Comparison of ENCODE assay signal across 8 cellular contexts in genomic region chr2:71275939-71276310, GRCh38. TPM values are rescaled to one million over a fixed set of nuclear protein-coding genes. Genes with fewer than 3 reads are reported as not detected.
DNase-seq lines count a peak whose midpoint lies in the region; ATAC-seq and TF ChIP-seq lines count a peak whose summit lies in the region.

No MANE protein-coding gene starts in this region.

- no peak overlapping the region for H2BK120ac ChIP-seq in mesenchymal stem cell (ENCODE audit: low read depth, low read length)

- no peak overlapping the region for H3K27ac Mint-ChIP-seq in activated naive CD8-positive, alpha-beta T cell

- H3K27me3 ChIP-seq in mesenchymal stem cell (ENCODE audit: control insufficient read depth in 1 of 2, insufficient read depth in 1 of 2, low read length in 2 of 2) = peaks cover 6 to 50% of the 10 kb centered on the region in 2 experiments
- H3K27me3 ChIP-seq in prostate gland (replicated peaks; ENCODE audit: insufficient read depth) = peaks cover 4% of the 10 kb centered on the region

- H2BK5ac ChIP-seq in mesenchymal stem cell (ENCODE audit: low read depth, low read length, poor library complexity, severe bottlenecking) = no peak overlapping the region

- H3K4me1 Mint-ChIP-seq in activated naive CD8-positive, alpha-beta T cell (ENCODE audit: low read depth) = peaks cover 14% of the 10 kb centered on the region

- no peak for TF ChIP-seq POLR2A in prostate gland (IDR thresholded peaks at IDR 0.05)

- no peak overlapping the region for H2AK5ac ChIP-seq in mesenchymal stem cell (ENCODE audit: low read length, severe bottlenecking)

- H3K4ac ChIP-seq in mesenchymal stem cell (ENCODE audit: low read depth in 1 of 2, low read length in 2 of 2) = no peak overlapping the region

- no peak overlapping the region for H3K9ac ChIP-seq in mesenchymal stem cell (ENCODE audit: low read length)

- ATAC-seq in GM19467 (IDR thresholded peaks at IDR 0.05; ENCODE audit: unreplicated experiment) = peak; percentile 4
- ATAC-seq in HG03439 (IDR thresholded peaks at IDR 0.05; ENCODE audit: unreplicated experiment) = no peak
- ATAC-seq in HG02870 (IDR thresholded peaks at IDR 0.05; ENCODE audit: unreplicated experiment) = no peak

- no peak overlapping the region for H3K18ac ChIP-seq in mesenchymal stem cell (ENCODE audit: low read depth in 1 of 2, low read length in 2 of 2)

- H2AFZ ChIP-seq in mesenchymal stem cell (ENCODE audit: low read depth, low read length) = no peak overlapping the region

- H3K27ac ChIP-seq in 22Rv1 = peak overlapping the region; percentile 74
- no peak overlapping the region for H3K27ac ChIP-seq in mesenchymal stem cell (ENCODE audit: low read length, poor library complexity, severe bottlenecking)
- no peak overlapping the region for H3K27ac ChIP-seq in prostate gland

- no peak overlapping the region for H2BK12ac ChIP-seq in mesenchymal stem cell (ENCODE audit: low read length in 2 of 2)

- DNase-seq in mesenchymal stem cell = no peak
- no peak for DNase-seq in prostate gland (ENCODE audit: low spot score)
- no peak for DNase-seq in activated CD4-positive, CD25-positive, alpha-beta regulatory T cell treated with anti-CD3 and anti-CD28 coated beads, Interleukin-2, amount 50 U/mL, for 72 hours

- H4K91ac ChIP-seq in mesenchymal stem cell (ENCODE audit: low read length) = no peak overlapping the region

- peak overlapping the region in 1 of 2 experiments; percentile 83 for H3K4me3 ChIP-seq in mesenchymal stem cell (ENCODE audit: insufficient read depth in 1 of 2, low read depth in 1 of 2, low read length in 2 of 2)
- H3K4me3 ChIP-seq in prostate gland = peak overlapping the region in 1 of 2 donors; percentile 27

- no peak for TF ChIP-seq CTCF in 22Rv1 (IDR thresholded peaks at IDR 0.05)
- no peak for TF ChIP-seq CTCF in prostate gland (IDR thresholded peaks at IDR 0.05)

- H3K36me3 ChIP-seq in mesenchymal stem cell (ENCODE audit: control insufficient read depth in 1 of 2, insufficient read depth in 2 of 2, low read depth in 1 of 2, low read length in 2 of 2) (no peaks in the 10 kb centered on the region), prostate gland (no peaks in the 10 kb centered on the region)

- peak overlapping the region; percentile 100 for H3K4me2 ChIP-seq in mesenchymal stem cell (ENCODE audit: low read length, poor library complexity, severe bottlenecking)

- H3K9me3 ChIP-seq in mesenchymal stem cell (ENCODE audit: control insufficient read depth, low read length) (no peaks in the 10 kb centered on the region), prostate gland (no peaks in the 10 kb centered on the region)

- H3K9me3 Mint-ChIP-seq in activated naive CD8-positive, alpha-beta T cell (ENCODE audit: low read depth) = no peaks in the 10 kb centered on the region

- WGBS in mesenchymal stem cell = 78% methylated on average over 8 of the region's 8 CpGs
- 43% methylated on average over 8 of the region's 8 CpGs for WGBS in prostate gland

- H3K27me3 Mint-ChIP-seq in activated naive CD8-positive, alpha-beta T cell = peaks cover 68% of the 10 kb centered on the region

- H3K4me3 Mint-ChIP-seq in activated naive CD8-positive, alpha-beta T cell = peak overlapping the region; percentile 53

- H3K36me3 Mint-ChIP-seq in activated naive CD8-positive, alpha-beta T cell = peaks cover 2% of the 10 kb centered on the region

- H2BK15ac ChIP-seq in mesenchymal stem cell (ENCODE audit: low read depth, poor library complexity, severe bottlenecking) = no peak overlapping the region

- H3K79me1 ChIP-seq in mesenchymal stem cell (replicated peaks; ENCODE audit: low read length, poor library complexity, severe bottlenecking) = no peaks in the 10 kb centered on the region

- no peak overlapping the region for H4K8ac ChIP-seq in mesenchymal stem cell (ENCODE audit: low read length)

- no peak overlapping the region for H3K14ac ChIP-seq in mesenchymal stem cell (ENCODE audit: low read length in 2 of 2)

- no peak overlapping the region for H3K23ac ChIP-seq in mesenchymal stem cell (ENCODE audit: low read length in 2 of 2)

- H3K4me1 ChIP-seq in mesenchymal stem cell (ENCODE audit: control insufficient read depth, insufficient read depth, low read depth, low read length) (peaks cover 10% of the 10 kb centered on the region), prostate gland (replicated peaks) (no peaks in the 10 kb centered on the region)

- intact Hi-C loops in prostate gland (cut with DNase I) = no loop called here

RNA-seq across cellular contexts. Expression of gene PAIP2B, which starts 49.0 kb away (rescaled TPM):
- polyA plus RNA-seq in mesenchymal stem cell (2013, experiment 1 of 2) = 0.11 TPM
- polyA plus RNA-seq in mesenchymal stem cell (2013, experiment 2 of 2) = 0.12 TPM
- 10 to 100 TPM in 1 of 2 donors, 1 to 10 TPM in 1; 5.9 to 12.8 TPM for total RNA-seq in prostate gland

RNA-seq across cellular contexts. Expression of gene ZNF638, which starts 55.7 kb away (rescaled TPM):
- 52.8 TPM for polyA plus RNA-seq in mesenchymal stem cell (2013, experiment 1 of 2)
- polyA plus RNA-seq in mesenchymal stem cell (2013, experiment 2 of 2) = 51.0 TPM
- 100 to 1,000 TPM; 137 to 164 TPM for total RNA-seq in prostate gland
